In genomic region chr9:136090768-136091581, GRCh38 we compare ENCODE assay signal across 11 cellular contexts. TPM values are rescaled to one million over a fixed set of nuclear protein-coding genes. Genes with fewer than 3 reads are reported as not detected.
DNase-seq lines count a peak whose midpoint lies in the region; ATAC-seq and TF ChIP-seq lines count a peak whose summit lies in the region.
"Had no signal": no experiment of that assay in that cellular context is flagged by ENCODE, and none has a peak within 500 bp of the region (broad histone marks: within the 10 kb centered on the region; RNA-seq: fewer than 3 reads in every experiment).

No MANE protein-coding gene starts in this region.

- ATAC-seq in upper lobe of left lung (ENCODE audit: low FRiP score in 2 of 2), result no peak
- ATAC-seq in GM18858 (IDR thresholded peaks at IDR 0.05; ENCODE audit: unreplicated experiment), result no peak
- ATAC-seq: stimulated activated naive CD8-positive, alpha-beta T cell treated with anti-CD3 and anti-CD28 coated beads, Interleukin-15, Interleukin-2, amounts not matched to agents 100 U/mL and 50 U/mL, for 24 hours had no signal

- H3K4me3 ChIP-seq in Loucy (ENCODE audit: low read length, poor library complexity, severe bottlenecking), result no peak overlapping the region
- H3K4me3 ChIP-seq in mesenchymal stem cell (ENCODE audit: insufficient read depth in 1 of 2, low read depth in 1 of 2, low read length in 2 of 2), result no peak overlapping the region
- no peak overlapping the region for H3K4me3 ChIP-seq in upper lobe of left lung

- no peak overlapping the region for H2BK15ac ChIP-seq in mesenchymal stem cell (ENCODE audit: low read depth, poor library complexity, severe bottlenecking)

- peak overlapping the region; percentile 70 for H4K91ac ChIP-seq in mesenchymal stem cell (ENCODE audit: low read length)

- peak overlapping the region; percentile 87 for H3K27ac Mint-ChIP-seq in chondrocyte (ENCODE audit: unreplicated experiment)

- no peaks in the 10 kb centered on the region for H4K20me1 ChIP-seq in Loucy (ENCODE audit: insufficient read depth, low read length, poor library complexity, severe bottlenecking)

- H3K23ac ChIP-seq in mesenchymal stem cell (ENCODE audit: low read length in 2 of 2), result no peak overlapping the region

- WGBS in mesenchymal stem cell, result 86% methylated on average over 22 of the region's 22 CpGs
- WGBS in upper lobe of left lung, 2 donors, result 73 to 87% methylated on average over 3 to 22 of the region's 22 CpGs

- no peak overlapping the region for H4K8ac ChIP-seq in mesenchymal stem cell (ENCODE audit: low read length)

- H3K9me2 ChIP-seq in Loucy (replicated peaks; ENCODE audit: low read depth, low read length), result no peaks in the 10 kb centered on the region

- H3K4me1 Mint-ChIP-seq in chondrocyte (ENCODE audit: low read depth), result peaks cover 51% of the 10 kb centered on the region

- H3K18ac ChIP-seq in mesenchymal stem cell (ENCODE audit: low read depth in 1 of 2, low read length in 2 of 2), result peak overlapping the region; percentile 71 to 79

- no peaks in the 10 kb centered on the region for H3K27me3 Mint-ChIP-seq in chondrocyte (ENCODE audit: low read depth)

- H3K9me3 ChIP-seq in Loucy (ENCODE audit: insufficient read depth, low read depth, low read length) (no peaks in the 10 kb centered on the region), mesenchymal stem cell (ENCODE audit: control insufficient read depth, low read length) (no peaks in the 10 kb centered on the region), upper lobe of left lung (no peaks in the 10 kb centered on the region)

- H2BK120ac ChIP-seq in mesenchymal stem cell (ENCODE audit: low read depth, low read length), result no peak overlapping the region

- DNase-seq in chondrocyte (ENCODE audit: low spot score) (no peak), mesenchymal stem cell (peak; percentile 7), upper lobe of left lung (peak in 1 of 2 donors; percentile 55), NCI-H526 treated with DMSO at 0.1 percent for 48 hours (lab: John Stamatoyannopoulos, UW) (no peak)
- DNase-seq in activated CD8-positive, alpha-beta memory T cell treated with anti-CD3 and anti-CD28 coated beads, Interleukin-2, amount 50 U/mL, for 48 hours, result no peak
- DNase-seq: activated effector memory CD4-positive, alpha-beta T cell treated with anti-CD3 and anti-CD28 coated beads, Interleukin-2, amount 50 U/mL, for 16 hours; NCI-H748 treated with DMSO at 0.1 percent for 48 hours; stimulated activated naive CD8-positive, alpha-beta T cell treated with anti-CD3 and anti-CD28 coated beads, Interleukin-15, Interleukin-2, amounts not matched to agents 100 U/mL and 50 U/mL, for 24 hours had no signal

- H3K9me3 Mint-ChIP-seq in chondrocyte (ENCODE audit: low read depth), result no peaks in the 10 kb centered on the region
- H3K9me3 Mint-ChIP-seq: IgD-negative memory B cell had no signal

- H3K9ac ChIP-seq in Loucy (ENCODE audit: low read depth, low read length, poor library complexity, severe bottlenecking) (peak overlapping the region; percentile 65), mesenchymal stem cell (ENCODE audit: low read length) (peak overlapping the region; percentile 38)

- H3K79me2 ChIP-seq in Loucy (ENCODE audit: insufficient read depth, low read length), result no peaks in the 10 kb centered on the region

- H2AK5ac ChIP-seq in mesenchymal stem cell (ENCODE audit: low read length, severe bottlenecking), result peak overlapping the region; percentile 46

- H3K4me1 ChIP-seq in Loucy (ENCODE audit: insufficient read depth, low read length, poor library complexity, severe bottlenecking), result peaks cover 16% of the 10 kb centered on the region
- H3K4me1 ChIP-seq in mesenchymal stem cell (ENCODE audit: control insufficient read depth, insufficient read depth, low read depth, low read length), result peaks cover 69% of the 10 kb centered on the region
- H3K4me1 ChIP-seq in upper lobe of left lung, result peaks cover 71 to 90% (median 78%) of the 10 kb centered on the region in 4 donors

- peak overlapping the region in 1 of 2 experiments; percentile 23 for H2BK12ac ChIP-seq in mesenchymal stem cell (ENCODE audit: low read length in 2 of 2)

- H3F3A ChIP-seq in Loucy (ENCODE audit: low read depth), result no peaks in the 10 kb centered on the region

- H3K4me2 ChIP-seq in Loucy (ENCODE audit: low read depth, low read length, poor library complexity, severe bottlenecking), result no peak overlapping the region
- peak overlapping the region; percentile 35 for H3K4me2 ChIP-seq in mesenchymal stem cell (ENCODE audit: low read length, poor library complexity, severe bottlenecking)

- TF ChIP-seq CTCF in Loucy (conservative IDR thresholded peaks at IDR 0.05; ENCODE audit: low read length) (no peak), chondrocyte (IDR thresholded peaks at IDR 0.05) (no peak), upper lobe of left lung (IDR thresholded peaks at IDR 0.05) (no peak)

- H3K79me1 ChIP-seq in mesenchymal stem cell (replicated peaks; ENCODE audit: low read length, poor library complexity, severe bottlenecking), result peaks cover 13% of the 10 kb centered on the region

- H3K36me3 Mint-ChIP-seq in chondrocyte (ENCODE audit: low read depth), result no peaks in the 10 kb centered on the region
- H3K36me3 Mint-ChIP-seq: IgD-negative memory B cell had no signal

- no peak for TF ChIP-seq POLR2A in upper lobe of left lung (IDR thresholded peaks at IDR 0.05)

- peak overlapping the region; percentile 34 to 71 for H3K4ac ChIP-seq in mesenchymal stem cell (ENCODE audit: low read depth in 1 of 2, low read length in 2 of 2)

- peak overlapping the region; percentile 50 for H2BK5ac ChIP-seq in mesenchymal stem cell (ENCODE audit: low read depth, low read length, poor library complexity, severe bottlenecking)

- H3K4me3 Mint-ChIP-seq in chondrocyte (ENCODE audit: unreplicated experiment), result peak overlapping the region; percentile 51

- H3K27me3 ChIP-seq in Loucy (ENCODE audit: insufficient read depth, low read length, poor library complexity, severe bottlenecking) (no peaks in the 10 kb centered on the region), mesenchymal stem cell (ENCODE audit: control insufficient read depth in 1 of 2, insufficient read depth in 1 of 2, low read length in 2 of 2) (no peaks in the 10 kb centered on the region), upper lobe of left lung (no peaks in the 10 kb centered on the region)

- H3K14ac ChIP-seq in mesenchymal stem cell (ENCODE audit: low read length in 2 of 2), result peak overlapping the region in 1 of 2 experiments; percentile 82

- TF ChIP-seq EP300 in upper lobe of left lung (IDR thresholded peaks at IDR 0.05), result no peak

- H3K27ac ChIP-seq in mesenchymal stem cell (ENCODE audit: low read length, poor library complexity, severe bottlenecking), result peak overlapping the region; percentile 7
- peak overlapping the region; percentile 28 to 96 (median 68) for H3K27ac ChIP-seq in upper lobe of left lung

- H3K36me3 ChIP-seq in Loucy (ENCODE audit: insufficient read depth, low read length) (no peaks in the 10 kb centered on the region), mesenchymal stem cell (ENCODE audit: control insufficient read depth in 1 of 2, insufficient read depth in 2 of 2, low read depth in 1 of 2, low read length in 2 of 2) (peaks cover 5 to 41% of the 10 kb centered on the region in 2 experiments), upper lobe of left lung (peaks cover 0 to 9% (median 0%) of the 10 kb centered on the region in 4 donors)

- H2AFZ ChIP-seq in Loucy (ENCODE audit: low read length), result no peak overlapping the region
- H2AFZ ChIP-seq in mesenchymal stem cell (ENCODE audit: low read depth, low read length), result no peak overlapping the region

RNA-seq across cellular contexts. Expression of gene NACC2, which starts 4.1 kb away (rescaled TPM):
- total RNA-seq in chondrocyte (42.6 to 52.4 TPM (median 51.0 TPM) in 3 replicates), upper lobe of left lung (10 to 100 TPM; 16.8 to 38.4 (median 31.3) TPM)
- polyA plus RNA-seq in mesenchymal stem cell (2013, experiment 1 of 2), result 25.9 TPM
- 26.0 TPM for polyA plus RNA-seq in mesenchymal stem cell (2013, experiment 2 of 2)

RNA-seq across cellular contexts. Expression of gene TMEM250, which starts 27.7 kb away (rescaled TPM):
- 31.9 to 37.3 TPM (median 35.9 TPM) in 3 replicates for total RNA-seq in chondrocyte
- polyA plus RNA-seq in mesenchymal stem cell (2013, experiment 1 of 2), result 18.1 TPM
- polyA plus RNA-seq in mesenchymal stem cell (2013, experiment 2 of 2), result 17.5 TPM
- 10 to 100 TPM; 37.6 to 49.6 (median 38.4) TPM for total RNA-seq in upper lobe of left lung
